1 cellular context compared by ENCODE assay signal in genomic region chr11:78574386-78575381, GRCh38.
TF ChIP-seq lines count a peak whose summit lies in the region.

Gene NARS2, minus strand, starts transcription at chr11:78574864. Its CDS starts 376 bp downstream, at chr11:78574488.

TF ChIP-seq in K562, 482 proteins besides CTCF, POLR2A, EP300 and RAD21 (continued from another document):
- TF ChIP-seq CHD1 (IDR thresholded peaks at IDR 0.05; ENCODE audit: low read length) (no peak), ZNF212 (CRISPR knock-in tag; IDR thresholded peaks at IDR 0.05) (no peak), ZFP1 (CRISPR knock-in tag; IDR thresholded peaks at IDR 0.05) (no peak), ZNF41 (CRISPR knock-in tag; conservative IDR thresholded peaks at IDR 0.05) (no peak), NRF1 (conservative IDR thresholded peaks at IDR 0.05 in 1 of 2, IDR thresholded peaks at IDR 0.05 in 1 of 2) (peak; percentile 92 to 94), KLF6 (CRISPR knock-in tag; IDR thresholded peaks at IDR 0.05; ENCODE audit: borderline replicate concordance) (no peak), HEY1 (CRISPR knock-in tag; IDR thresholded peaks at IDR 0.05; ENCODE audit: borderline replicate concordance) (no peak), ZFP36 (IDR thresholded peaks at IDR 0.05; ENCODE audit: low read depth, low read length, partially characterized antibody) (peak; percentile 3), YY1 (IDR thresholded peaks at IDR 0.05; ENCODE audit: borderline replicate concordance in 1 of 3, control insufficient read depth in 1 of 3, extremely low read depth in 1 of 3, insufficient read depth in 3 of 3, insufficient read length in 1 of 3, insufficient replicate concordance in 2 of 3, low read depth in 1 of 3, low read length in 2 of 3) (peak in 1 of 3 experiments; percentile 43), IRF9 (tag; IDR thresholded peaks at IDR 0.05) (no peak), ZBTB7A (IDR thresholded peaks at IDR 0.05; ENCODE audit: borderline replicate concordance, control insufficient read depth, low read depth, low read length) (peak; percentile 64; the same call in 1 of the 2 replicates), TARDBP (IDR thresholded peaks at IDR 0.05) (no peak), TEAD1 (CRISPR knock-in tag; IDR thresholded peaks at IDR 0.05) (peak in 1 of 2 experiments; percentile 69; a peak in 2 of 4 replicates), FIP1L1 (IDR thresholded peaks at IDR 0.05; ENCODE audit: low read depth, low read length, poor library complexity, severe bottlenecking) (no peak), ZNF511 (CRISPR knock-in tag; IDR thresholded peaks at IDR 0.05) (peak; percentile 64; the same call in 1 of the 2 replicates), TBL1XR1 (IDR thresholded peaks at IDR 0.05; ENCODE audit: low read length in 2 of 2) (no peak), SAFB2 (IDR thresholded peaks at IDR 0.05; ENCODE audit: borderline replicate concordance, low read depth, low read length, severe bottlenecking) (no peak), PML (IDR thresholded peaks at IDR 0.05; ENCODE audit: low read length) (peak; percentile 68; the same call in 1 of the 2 replicates), CTBP1 (IDR thresholded peaks at IDR 0.05; ENCODE audit: borderline replicate concordance) (no peak; the same call in 1 of the 2 replicates), PRDM10 (IDR thresholded peaks at IDR 0.05; ENCODE audit: partially characterized antibody) (no peak), THRB (CRISPR knock-in tag; conservative IDR thresholded peaks at IDR 0.05) (no peak), BRD4 (IDR thresholded peaks at IDR 0.05) (no peak), SOX6 (IDR thresholded peaks at IDR 0.05) (no peak; the same call in 1 of the 2 replicates), LEF1 (IDR thresholded peaks at IDR 0.05) (no peak), ATF2 (CRISPR knock-in tag; IDR thresholded peaks at IDR 0.05) (no peak), RFX1 (IDR thresholded peaks at IDR 0.05) (no peak), ZNF57 (CRISPR knock-in tag; IDR thresholded peaks at IDR 0.05) (no peak), CTCFL (IDR thresholded peaks at IDR 0.05; ENCODE audit: borderline replicate concordance, insufficient read depth, low read depth, low read length, poor library complexity, severe bottlenecking) (no peak), C11orf30 (IDR thresholded peaks at IDR 0.05; ENCODE audit: low read depth) (no peak), SPI1 (IDR thresholded peaks at IDR 0.05; ENCODE audit: borderline replicate concordance, low read depth, low read length) (0 out of 2 replicates have a peak, but pooled peaks have one; percentile 33), EP400 (IDR thresholded peaks at IDR 0.05) (peak; percentile 85)
